ENCODE assay signal across 18 cellular contexts in genomic region chr11:2394818-2395105, GRCh38. TPM values are rescaled to one million over a fixed set of nuclear protein-coding genes. Genes with fewer than 3 reads are reported as not detected.
DNase-seq lines count a peak whose midpoint lies in the region; ATAC-seq and TF ChIP-seq lines count a peak whose summit lies in the region.
"Had no signal": no experiment of that assay in that cellular context is flagged by ENCODE, and none has a peak within 500 bp of the region (broad histone marks: within the 10 kb centered on the region; RNA-seq: fewer than 3 reads in every experiment).

No MANE protein-coding gene starts in this region.

- H3K9me3 ChIP-seq in DOHH2 (ENCODE audit: control insufficient read depth, insufficient read depth, low read length) = no peaks in the 10 kb centered on the region
- H3K9me3 ChIP-seq in transverse colon = no peaks in the 10 kb centered on the region
- H3K9me3 ChIP-seq in testis = no peaks in the 10 kb centered on the region
- H3K9me3 ChIP-seq: BE2C, MG63, Peyer's patch had no signal

- no peak overlapping the region for H3K27ac Mint-ChIP-seq in memory B cell
- no peak overlapping the region for H3K27ac Mint-ChIP-seq in activated naive CD4-positive, alpha-beta T cell treated with anti-CD3 and anti-CD28 coated beads, Interleukin-2, amount 10 ng/mL, durations not matched to agents 7 days and 5 days

- peak overlapping the region; percentile 63 for H3K4me3 Mint-ChIP-seq in memory B cell
- no peak overlapping the region for H3K4me3 Mint-ChIP-seq in activated naive CD4-positive, alpha-beta T cell treated with anti-CD3 and anti-CD28 coated beads, Interleukin-2, amount 10 ng/mL, durations not matched to agents 7 days and 5 days

- TF ChIP-seq POLR2A in transverse colon (IDR thresholded peaks at IDR 0.05) (no peak), testis (IDR thresholded peaks at IDR 0.05) (no peak)

- H3F3A ChIP-seq in DOHH2 (ENCODE audit: control insufficient read depth, insufficient read depth) = peaks cover 42% of the 10 kb centered on the region

- H3K36me3 Mint-ChIP-seq in memory B cell = peaks cover 10% of the 10 kb centered on the region
- peaks cover 7% of the 10 kb centered on the region for H3K36me3 Mint-ChIP-seq in activated naive CD4-positive, alpha-beta T cell treated with anti-CD3 and anti-CD28 coated beads, Interleukin-2, amount 10 ng/mL, durations not matched to agents 7 days and 5 days

- POLR2A ChIA-PET in RWPE1 (lab: Yijun Ruan, JAX; ENCODE audit: low non-redundant PET) = no interaction called here

- H3K27me3 ChIP-seq in DOHH2 (ENCODE audit: control insufficient read depth, low read length) (no peaks in the 10 kb centered on the region), transverse colon (no peaks in the 10 kb centered on the region), testis (no peaks in the 10 kb centered on the region)
- H3K27me3 ChIP-seq: BE2C, MG63, Peyer's patch had no signal

- 83% methylated on average over 8 of the region's 8 CpGs; no CpG with 5 or more reads in 1 of the 2 donors for WGBS in transverse colon (ENCODE audit: low coverage in 1 of 2), 2 donors
- WGBS in testis, 2 donors = 78 to 79% methylated on average over 5 to 8 of the region's 8 CpGs

- H3K4me1 Mint-ChIP-seq in memory B cell = peaks cover 46% of the 10 kb centered on the region
- H3K4me1 Mint-ChIP-seq in activated naive CD4-positive, alpha-beta T cell treated with anti-CD3 and anti-CD28 coated beads, Interleukin-2, amount 10 ng/mL, durations not matched to agents 7 days and 5 days = peaks cover 7% of the 10 kb centered on the region

- peak overlapping the region; percentile 89 for H3K4me2 ChIP-seq in DOHH2 (ENCODE audit: low read length)

- H3K4me3 ChIP-seq in DOHH2 (ENCODE audit: low read length) (peak overlapping the region; percentile 87), transverse colon (no peak overlapping the region), testis (no peak overlapping the region)
- H3K4me3 ChIP-seq: MG63, Peyer's patch had no signal

- H3K27ac ChIP-seq in DOHH2 (ENCODE audit: low read depth, low read length) (peak overlapping the region; percentile 100), RWPE1 (peak overlapping the region; percentile 99), transverse colon (peak overlapping the region in 3 of 4 donors; percentile 1 to 93 (median 92)), testis (no peak overlapping the region)

- in situ Hi-C loops in transverse colon (cut with MboI; ENCODE audit: low pct_ligation_motif_present in 1 of 4, low pct_unique_long_range_greater_than_20kb in 1 of 4, low sequenced_read_pairs in 3 of 4) = no loop called here

- peaks cover 67% of the 10 kb centered on the region for H3K79me2 ChIP-seq in DOHH2 (ENCODE audit: control insufficient read depth, low read length)

- H3K36me3 ChIP-seq in DOHH2 (ENCODE audit: control insufficient read depth, low read length) (peaks cover 91% of the 10 kb centered on the region), transverse colon (peaks cover 0 to 4% (median 0%) of the 10 kb centered on the region in 4 donors), testis (ENCODE audit: low read depth, missing control alignments) (no peaks in the 10 kb centered on the region)
- H3K36me3 ChIP-seq: BE2C had no signal

- H3K4me1 ChIP-seq in DOHH2 (ENCODE audit: control insufficient read depth, low read length) = peaks cover 98% of the 10 kb centered on the region
- H3K4me1 ChIP-seq in transverse colon = peaks cover 23 to 37% (median 32%) of the 10 kb centered on the region in 4 donors
- peaks cover 19% of the 10 kb centered on the region for H3K4me1 ChIP-seq in testis
- H3K4me1 ChIP-seq: BE2C had no signal

- intact Hi-C loops in transverse colon (cut with DNase I; ENCODE audit: low total_unique reads) (no loop called here), testis (cut with DNase I; ENCODE audit: low total_unique reads) (no loop called here)

- no peaks in the 10 kb centered on the region for H3K27me3 Mint-ChIP-seq in memory B cell
- H3K27me3 Mint-ChIP-seq in activated naive CD4-positive, alpha-beta T cell treated with anti-CD3 and anti-CD28 coated beads, Interleukin-2, amount 10 ng/mL, durations not matched to agents 7 days and 5 days = no peaks in the 10 kb centered on the region

- no peak for ATAC-seq in memory B cell (ENCODE audit: low read depth)
- ATAC-seq: SK-N-SH treated with all-trans-retinoic acid at 6 μM for 48 hours had no signal

- DNase-seq in RWPE1 (ENCODE audit: low spot score) (no peak), memory B cell (ENCODE audit: low spot score in 2 of 2) (no peak), transverse colon (no peak), GM10266 (ENCODE audit: extremely low spot score) (no peak), testis (no peak)
- no peak for DNase-seq in activated naive CD4-positive, alpha-beta T cell treated with anti-CD3 and anti-CD28 coated beads, Interleukin-2, amount 10 ng/mL, durations not matched to agents 7 days and 5 days
- DNase-seq: BE2C, GF-D8, MG63, NCI-H1092 treated with DMSO at 0.1 percent for 48 hours, NCI-H2081 treated with DMSO at 0.1 percent for 48 hours, NCI-H510A treated with DMSO at 0.1 percent for 48 hours, SHP77 had no signal

- CTCF ChIA-PET in RWPE1 (lab: Yijun Ruan, JAX) = no interaction called here
- CTCF ChIA-PET in activated naive CD4-positive, alpha-beta T cell treated with anti-CD3 and anti-CD28 coated beads, Interleukin-2, amount 10 ng/mL, durations not matched to agents 7 days and 5 days (lab: Charles Lee) = no interaction called here

- peaks cover 6% of the 10 kb centered on the region; the same call in 1 of the 2 replicates for H4K20me1 ChIP-seq in DOHH2 (ENCODE audit: control insufficient read depth, insufficient read depth, low read depth, low read length)

- TF ChIP-seq CTCF in DOHH2 (IDR thresholded peaks at IDR 0.05; ENCODE audit: low read depth, low read length, poor library complexity, severe bottlenecking) = no peak
- no peak for TF ChIP-seq CTCF in RWPE1 (conservative IDR thresholded peaks at IDR 0.05; ENCODE audit: low read depth)
- no peak for TF ChIP-seq CTCF in transverse colon (IDR thresholded peaks at IDR 0.05)
- no peak for TF ChIP-seq CTCF in GM10266 (IDR thresholded peaks at IDR 0.05; ENCODE audit: control insufficient read depth, insufficient read depth, low read depth, missing control alignments)
- no peak for TF ChIP-seq CTCF in testis (IDR thresholded peaks at IDR 0.05)

- TF ChIP-seq EP300 in transverse colon (IDR thresholded peaks at IDR 0.05; ENCODE audit: low read depth) = no peak

- H3K9me2 ChIP-seq in DOHH2 (replicated peaks; ENCODE audit: control insufficient read depth, low read length) = no peaks in the 10 kb centered on the region

- H3K9me3 Mint-ChIP-seq in memory B cell = no peaks in the 10 kb centered on the region
- no peaks in the 10 kb centered on the region for H3K9me3 Mint-ChIP-seq in activated naive CD4-positive, alpha-beta T cell treated with anti-CD3 and anti-CD28 coated beads, Interleukin-2, amount 10 ng/mL, durations not matched to agents 7 days and 5 days

RNA-seq across cellular contexts. Expression of gene TSSC4, which starts 5.8 kb away (rescaled TPM):
- total RNA-seq in transverse colon (10 to 100 TPM; 13.3 to 38.9 (median 36.0) TPM), testis (10 to 100 TPM; 87.4 to 95.5 TPM)
- 133 TPM for polyA plus RNA-seq in testis (ENCODE audit: insufficient read depth, low read depth, low replicate concordance)

RNA-seq across cellular contexts. Expression of gene CD81, which starts 17.7 kb away (rescaled TPM):
- total RNA-seq in transverse colon (100 to 1,000 TPM; 156 to 406 (median 255) TPM), testis (100 to 1,000 TPM; 541 to 829 TPM)
- polyA plus RNA-seq in testis (ENCODE audit: insufficient read depth, low read depth, low replicate concordance) = 665 TPM

RNA-seq across cellular contexts. Expression of gene TRPM5, which starts 49.6 kb away (rescaled TPM):
- total RNA-seq in transverse colon = 1 to 10 TPM; 1.4 to 7.5 (median 4.3) TPM
- total RNA-seq in testis = 1 to 10 TPM in 1 of 2 donors, under 1 TPM in 1; 0.94 to 1.1 TPM
- polyA plus RNA-seq in testis (ENCODE audit: insufficient read depth, low read depth, low replicate concordance) = 0.46 TPM
- total RNA-seq: H1 had no signal

RNA-seq across cellular contexts. Expression of gene KCNQ1, which starts 50.0 kb away (rescaled TPM):
- total RNA-seq in transverse colon (10 to 100 TPM in 3 of 4 donors, 1 to 10 TPM in 1; 5.6 to 46.8 (median 24.6) TPM), testis (10 to 100 TPM; 12.8 to 24.2 TPM)
- polyA plus RNA-seq in testis (ENCODE audit: insufficient read depth, low read depth, low replicate concordance) = 6.0 TPM
- total RNA-seq: Daoy had no signal

Comparison
In these comparisons a context has a peak if more than half of its experiments do, and no peak if none do; other contexts are left out.
1. H3K27ac ChIP-seq: peak in DOHH2 (single experiment), RWPE1 (single experiment) and transverse colon (3 of 4); none in testis (0 of 2).